Comparison of ENCODE assay signal across 2 cellular contexts in the genomic region with DNA sequence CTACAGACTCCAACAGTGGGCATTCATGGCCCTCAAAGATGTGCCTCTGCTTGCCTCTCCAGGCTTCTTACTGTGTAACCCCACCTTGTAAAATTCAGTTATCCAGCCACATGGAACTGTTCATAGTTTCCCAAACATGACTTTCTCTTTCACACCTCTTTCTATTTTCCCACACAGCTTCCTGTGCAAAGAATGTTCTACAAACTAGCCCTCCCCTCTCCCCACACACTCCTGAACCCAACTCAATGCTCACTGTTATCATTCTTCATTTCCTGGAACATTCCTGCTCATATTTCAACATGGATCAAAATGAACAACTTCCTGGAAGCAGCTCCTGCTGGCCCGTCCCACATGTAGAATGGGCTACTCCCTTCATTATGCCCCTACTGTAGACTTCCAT.
A peak's percentile ranks its signal among the peaks of the same experiment; 100 is the strongest.
TF ChIP-seq lines count a peak whose summit lies in the region.

No MANE protein-coding gene starts in this region.

TF ChIP-seq in liver, 16 proteins besides CTCF, POLR2A, EP300 and RAD21:
- no peak for TF ChIP-seq FOXA2 (IDR thresholded peaks at IDR 0.05)
- no peak for TF ChIP-seq YY1 (IDR thresholded peaks at IDR 0.05)
- TF ChIP-seq, protein P1, sequence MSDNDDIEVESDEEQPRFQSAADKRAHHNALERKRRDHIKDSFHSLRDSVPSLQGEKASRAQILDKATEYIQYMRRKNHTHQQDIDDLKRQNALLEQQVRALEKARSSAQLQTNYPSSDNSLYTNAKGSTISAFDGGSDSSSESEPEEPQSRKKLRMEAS (IDR thresholded peaks at IDR 0.05) = peak; percentile 7
- TF ChIP-seq ATF3 (IDR thresholded peaks at IDR 0.05) = no peak
- TF ChIP-seq RXRA (IDR thresholded peaks at IDR 0.05) = no peak

TF ChIP-seq in HepG2, 621 proteins besides CTCF, POLR2A, EP300 and RAD21:
- TF ChIP-seq MTERF4 (CRISPR knock-in tag; IDR thresholded peaks at IDR 0.05) = no peak
- no peak for TF ChIP-seq ZNF335 (CRISPR knock-in tag; IDR thresholded peaks at IDR 0.05)
- no peak for TF ChIP-seq ZNF713 (CRISPR knock-in tag; IDR thresholded peaks at IDR 0.05)
- no peak for TF ChIP-seq ZNF670 (CRISPR knock-in tag; IDR thresholded peaks at IDR 0.05; ENCODE audit: borderline replicate concordance)
- TF ChIP-seq E2F1 (CRISPR knock-in tag; IDR thresholded peaks at IDR 0.05) = no peak
- no peak for TF ChIP-seq ZNF816 (CRISPR knock-in tag; IDR thresholded peaks at IDR 0.05; ENCODE audit: borderline replicate concordance)
- TF ChIP-seq, protein P2, sequence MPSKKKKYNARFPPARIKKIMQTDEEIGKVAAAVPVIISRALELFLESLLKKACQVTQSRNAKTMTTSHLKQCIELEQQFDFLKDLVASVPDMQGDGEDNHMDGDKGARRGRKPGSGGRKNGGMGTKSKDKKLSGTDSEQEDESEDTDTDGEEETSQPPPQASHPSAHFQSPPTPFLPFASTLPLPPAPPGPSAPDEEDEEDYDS (CRISPR knock-in tag; IDR thresholded peaks at IDR 0.05) = no peak
- TF ChIP-seq ARNTL (CRISPR knock-in tag; IDR thresholded peaks at IDR 0.05) = no peak
- TF ChIP-seq HOXA9 (CRISPR knock-in tag; IDR thresholded peaks at IDR 0.05; ENCODE audit: borderline replicate concordance) = no peak
- no peak for TF ChIP-seq RBFOX2 (IDR thresholded peaks at IDR 0.05; ENCODE audit: low read depth, low read length)
- no peak for TF ChIP-seq SRF (IDR thresholded peaks at IDR 0.05; ENCODE audit: low read depth, low read length)
- TF ChIP-seq HES4 (CRISPR knock-in tag; IDR thresholded peaks at IDR 0.05; ENCODE audit: borderline replicate concordance) = no peak
- no peak for TF ChIP-seq THAP7 (CRISPR knock-in tag; IDR thresholded peaks at IDR 0.05)
- TF ChIP-seq, protein P3, sequence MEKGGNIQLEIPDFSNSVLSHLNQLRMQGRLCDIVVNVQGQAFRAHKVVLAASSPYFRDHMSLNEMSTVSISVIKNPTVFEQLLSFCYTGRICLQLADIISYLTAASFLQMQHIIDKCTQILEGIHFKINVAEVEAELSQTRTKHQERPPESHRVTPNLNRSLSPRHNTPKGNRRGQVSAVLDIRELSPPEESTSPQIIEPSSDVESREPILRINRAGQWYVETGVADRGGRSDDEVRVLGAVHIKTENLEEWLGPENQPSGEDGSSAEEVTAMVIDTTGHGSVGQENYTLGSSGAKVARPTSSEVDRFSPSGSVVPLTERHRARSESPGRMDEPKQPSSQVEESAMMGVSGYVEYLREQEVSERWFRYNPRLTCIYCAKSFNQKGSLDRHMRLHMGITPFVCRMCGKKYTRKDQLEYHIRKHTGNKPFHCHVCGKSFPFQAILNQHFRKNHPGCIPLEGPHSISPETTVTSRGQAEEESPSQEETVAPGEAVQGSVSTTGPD (CRISPR knock-in tag; IDR thresholded peaks at IDR 0.05) = no peak
- TF ChIP-seq PHF8 (CRISPR knock-in tag; IDR thresholded peaks at IDR 0.05) = no peak
- no peak for TF ChIP-seq ZNF30 (CRISPR knock-in tag; IDR thresholded peaks at IDR 0.05)
- no peak for TF ChIP-seq ZNF34 (CRISPR knock-in tag; IDR thresholded peaks at IDR 0.05; ENCODE audit: borderline replicate concordance)
- TF ChIP-seq, protein P4, sequence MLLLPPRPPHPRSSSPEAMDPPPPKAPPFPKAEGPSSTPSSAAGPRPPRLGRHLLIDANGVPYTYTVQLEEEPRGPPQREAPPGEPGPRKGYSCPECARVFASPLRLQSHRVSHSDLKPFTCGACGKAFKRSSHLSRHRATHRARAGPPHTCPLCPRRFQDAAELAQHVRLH (CRISPR knock-in tag; IDR thresholded peaks at IDR 0.05; ENCODE audit: borderline replicate concordance, low read depth) = no peak
